ENCODE assay signal across 9 cellular contexts in genomic region chr15:74499366-74499765, GRCh38.
"Had no signal": no experiment of that assay in that cellular context is flagged by ENCODE, and none has a peak within 500 bp of the region (broad histone marks: within the 10 kb centered on the region; RNA-seq: fewer than 3 reads in every experiment).

No MANE protein-coding gene starts in this region.

- H3K36me3 ChIP-seq: HAP-1 had no signal

- H3K9me3 ChIP-seq: HAP-1 had no signal

- H3K27ac Mint-ChIP-seq: HFFc6 had no signal

- H3K4me3 Mint-ChIP-seq: HFFc6 had no signal

- H3K27ac ChIP-seq: GM23248, HL-60 had no signal

- H2AFZ ChIP-seq: GM23248 had no signal

- H3K4me3 ChIP-seq: GM23248, HAP-1 had no signal

- H3K4me1 ChIP-seq: HAP-1 had no signal

- DNase-seq: GM23248, GOT3, H7, HFFc6, IMR-90 had no signal

- ATAC-seq: HCT116, HepG2 had no signal

- H3K9me3 Mint-ChIP-seq: HFFc6 had no signal
